In genomic region chr20:641516-641913, GRCh38 we compare ENCODE assay signal across 16 cellular contexts. TPM values are rescaled to one million over a fixed set of nuclear protein-coding genes. Genes with fewer than 3 reads are reported as not detected.
DNase-seq lines count a peak whose midpoint lies in the region; ATAC-seq, FAIRE-seq and TF ChIP-seq lines count a peak whose summit lies in the region.
"Had no signal": no experiment of that assay in that cellular context is flagged by ENCODE, and none has a peak within 500 bp of the region (broad histone marks: within the 10 kb centered on the region; RNA-seq: fewer than 3 reads in every experiment).

No MANE protein-coding gene starts in this region.

- POLR2A ChIA-PET in A549 (lab: Yijun Ruan, JAX): no interaction called here

- TF ChIP-seq EP300 in A549 (IDR thresholded peaks at IDR 0.05): no peak

- no peaks in the 10 kb centered on the region for H3K9me3 ChIP-seq in A549
- H3K9me3 ChIP-seq: uterus had no signal

- H3K4me1 Mint-ChIP-seq in activated T-helper 1 cell treated with anti-CD3 and anti-CD28 coated beads, Interleukin-12 subunit alpha, Interleukin-12 subunit beta, Interleukin-2, Interleukin-4 antibody, amounts not matched to agents 30 ng/mL and 10 ng/mL and 1 ng/mL, durations not matched to agents 14 hours and 24 hours and 36 hours (ENCODE audit: low read depth): peaks cover 6% of the 10 kb centered on the region

- CTCF ChIA-PET in A549 (lab: Yijun Ruan, JAX): interaction anchor here (0.7 to 2.6 kb wide), 8 partner anchors 10 to 287 kb away, joined by 3 to 23 read pairs (median 3); no protein-coding TSS in a partner anchor

- no peaks in the 10 kb centered on the region for H3K9me3 Mint-ChIP-seq in activated T-helper 1 cell treated with anti-CD3 and anti-CD28 coated beads, Interleukin-12 subunit alpha, Interleukin-12 subunit beta, Interleukin-2, Interleukin-4 antibody, amounts not matched to agents 30 ng/mL and 10 ng/mL and 1 ng/mL, durations not matched to agents 14 hours and 24 hours and 36 hours

- peak overlapping the region; percentile 45 for H3K4me2 ChIP-seq in A549

- ATAC-seq in A549 (peak; percentile 30 to 45), GM19035 (IDR thresholded peaks at IDR 0.05; ENCODE audit: unreplicated experiment) (no peak), GM21390 (IDR thresholded peaks at IDR 0.05; ENCODE audit: unreplicated experiment) (no peak), HG03175 (IDR thresholded peaks at IDR 0.05; ENCODE audit: unreplicated experiment) (no peak)

- H3K27me3 Mint-ChIP-seq in activated T-helper 1 cell treated with anti-CD3 and anti-CD28 coated beads, Interleukin-12 subunit alpha, Interleukin-12 subunit beta, Interleukin-2, Interleukin-4 antibody, amounts not matched to agents 30 ng/mL and 10 ng/mL and 1 ng/mL, durations not matched to agents 14 hours and 24 hours and 36 hours (ENCODE audit: insufficient read depth): peaks cover 22% of the 10 kb centered on the region

- intact Hi-C loops in activated T-helper 1 cell treated with anti-CD3 and anti-CD28 coated beads, Interleukin-12 subunit alpha, Interleukin-12 subunit beta, Interleukin-2, Interleukin-4 antibody, amounts not matched to agents 30 ng/mL and 10 ng/mL and 1 ng/mL, durations not matched to agents 14 hours and 24 hours and 36 hours (cut with micrococcal nuclease): no loop called here

- TF ChIP-seq RAD21 in A549 (conservative IDR thresholded peaks at IDR 0.05 in 1 of 2, IDR thresholded peaks at IDR 0.05 in 1 of 2): no peak

- no peak overlapping the region for H3K4me3 Mint-ChIP-seq in activated T-helper 1 cell treated with anti-CD3 and anti-CD28 coated beads, Interleukin-12 subunit alpha, Interleukin-12 subunit beta, Interleukin-2, Interleukin-4 antibody, amounts not matched to agents 30 ng/mL and 10 ng/mL and 1 ng/mL, durations not matched to agents 14 hours and 24 hours and 36 hours

- no peaks in the 10 kb centered on the region for H3K36me3 Mint-ChIP-seq in activated T-helper 1 cell treated with anti-CD3 and anti-CD28 coated beads, Interleukin-12 subunit alpha, Interleukin-12 subunit beta, Interleukin-2, Interleukin-4 antibody, amounts not matched to agents 30 ng/mL and 10 ng/mL and 1 ng/mL, durations not matched to agents 14 hours and 24 hours and 36 hours (ENCODE audit: low read depth)

- no peak overlapping the region for H3K27ac Mint-ChIP-seq in activated T-helper 1 cell treated with anti-CD3 and anti-CD28 coated beads, Interleukin-12 subunit alpha, Interleukin-12 subunit beta, Interleukin-2, Interleukin-4 antibody, amounts not matched to agents 30 ng/mL and 10 ng/mL and 1 ng/mL, durations not matched to agents 14 hours and 24 hours and 36 hours

- WGBS in A549 (ENCODE audit: missing lambda C conversion rate): 10% methylated on average over 10 of the region's 14 CpGs

- no peak for TF ChIP-seq CTCF in A549 (IDR thresholded peaks at IDR 0.05)

- no peak overlapping the region for H3K4me3 ChIP-seq in A549

- H3K4me1 ChIP-seq in A549: peaks cover 13% of the 10 kb centered on the region
- H3K4me1 ChIP-seq: uterus had no signal

- H3K27ac ChIP-seq in A549: peak overlapping the region in 1 of 2 experiments; percentile 50; a peak in 2 of 6 replicates
- H3K27ac ChIP-seq: C4-2B had no signal

- no peak for FAIRE-seq in A549 (lab: Jason Lieb, UNC)
- FAIRE-seq: endothelial cell of umbilical vein had no signal

- TF ChIP-seq POLR2A in A549 (IDR thresholded peaks at IDR 0.05; ENCODE audit: low read length): no peak

- peak; percentile 63 to 86 for DNase-seq in A549 (ENCODE audit: low read depth in 1 of 2, low spot score in 1 of 2)
- peak; percentile 28 for DNase-seq in DMS53 treated with DMSO at 0.1 percent for 48 hours (lab: John Stamatoyannopoulos, UW; ENCODE audit: unreplicated experiment)
- DNase-seq in OCI-M1 (lab: John Stamatoyannopoulos, UW): peak; percentile 62
- peak; percentile 61 for DNase-seq in iPS-NIHi7 (ENCODE audit: extremely low spot score)
- no peak for DNase-seq in activated T-helper 1 cell treated with anti-CD3 and anti-CD28 coated beads, Interleukin-12 subunit alpha, Interleukin-12 subunit beta, Interleukin-2, Interleukin-4 antibody, amounts not matched to agents 30 ng/mL and 10 ng/mL and 1 ng/mL, durations not matched to agents 14 hours and 24 hours and 36 hours (ENCODE audit: low spot score)
- DNase-seq: activated T-cell treated with anti-CD3 and anti-CD28 coated beads, Interleukin-2, amount 50 U/mL, for 48 hours; hypothalamus; KG1; NCI-H345; uterus had no signal

TF ChIP-seq in A549, 52 proteins besides CTCF, POLR2A, EP300 and RAD21:
- TF ChIP-seq EHMT2 (IDR thresholded peaks at IDR 0.05; ENCODE audit: low read depth) (no peak), FOSL2 (IDR thresholded peaks at IDR 0.05) (no peak), FOSL2 (CRISPR knock-in tag; IDR thresholded peaks at IDR 0.05) (no peak), MAZ (IDR thresholded peaks at IDR 0.05; ENCODE audit: borderline replicate concordance, low read depth, low read length) (no peak), ZNF302 (CRISPR knock-in tag; IDR thresholded peaks at IDR 0.05) (no peak), ZFP36 (IDR thresholded peaks at IDR 0.05; ENCODE audit: borderline replicate concordance, partially characterized antibody) (no peak), RARB (CRISPR knock-in tag; IDR thresholded peaks at IDR 0.05) (no peak), ESRRA (IDR thresholded peaks at IDR 0.05; ENCODE audit: borderline replicate concordance, low read length) (no peak), KDM1A (IDR thresholded peaks at IDR 0.05; ENCODE audit: low read depth) (no peak), POLR2AphosphoS2 (conservative IDR thresholded peaks at IDR 0.05; ENCODE audit: low read length) (no peak)
TF ChIP-seq in A549: peak in this region for 0.

RNA-seq across cellular contexts. Expression of gene SRXN1, which starts 11.5 kb away (rescaled TPM):
- polyA plus RNA-seq in A549 (2011; rRNA removed) (262 and 302 TPM in 2 replicates), A549 (2017; fragmentation: RNase III; extraction: RNeasy Plus Mini Kit Qiagen cat#74134 plus additional on column Dnase treatment) (170 to 213 TPM (median 183 TPM) in 3 replicates)
- 197 and 269 TPM in 2 replicates for polyA plus RNA-seq in A549 (2012; cell fraction: cytosol; rRNA removed)
- polyA plus RNA-seq in A549 (2012; cell fraction: nucleus; rRNA removed): 111 and 130 TPM in 2 replicates
- polyA minus RNA-seq in A549 (2011; rRNA and poly(A)+ RNA removed): 187 and 193 TPM in 2 replicates
- 28.8 and 30.2 TPM in 2 replicates for total RNA-seq in activated T-helper 1 cell treated with anti-CD3 and anti-CD28 coated beads, Interleukin-12 subunit alpha, Interleukin-12 subunit beta, Interleukin-2, Interleukin-4 antibody, amounts not matched to agents 30 ng/mL and 10 ng/mL and 1 ng/mL, durations not matched to agents 14 hours and 24 hours and 36 hours

RNA-seq across cellular contexts. Expression of gene TCF15, which starts 31.4 kb away (rescaled TPM):
- not detected in 2 replicates for polyA plus RNA-seq in A549 (2011; rRNA removed)
- polyA plus RNA-seq in A549 (2012; cell fraction: cytosol; rRNA removed): not detected in 2 replicates
- not detected in 2 replicates for polyA plus RNA-seq in A549 (2012; cell fraction: nucleus; rRNA removed)
- polyA plus RNA-seq in A549 (2017; fragmentation: RNase III; extraction: RNeasy Plus Mini Kit Qiagen cat#74134 plus additional on column Dnase treatment): not detected in 3 replicates
- not detected in 2 replicates for polyA minus RNA-seq in A549 (2011; rRNA and poly(A)+ RNA removed)
- 0.13 TPM in 1 of 2 replicates, not detected in the other for total RNA-seq in activated T-helper 1 cell treated with anti-CD3 and anti-CD28 coated beads, Interleukin-12 subunit alpha, Interleukin-12 subunit beta, Interleukin-2, Interleukin-4 antibody, amounts not matched to agents 30 ng/mL and 10 ng/mL and 1 ng/mL, durations not matched to agents 14 hours and 24 hours and 36 hours
- total RNA-seq: mononuclear cell had no signal

RNA-seq across cellular contexts. Expression of gene SCRT2, which starts 34.1 kb away (rescaled TPM):
- polyA plus RNA-seq in A549 (2011; rRNA removed) (not detected in 2 replicates), A549 (2017; fragmentation: RNase III; extraction: RNeasy Plus Mini Kit Qiagen cat#74134 plus additional on column Dnase treatment) (not detected in 3 replicates)
- polyA plus RNA-seq in A549 (2012; cell fraction: cytosol; rRNA removed): 0.01 TPM in 1 of 2 replicates, not detected in the other
- 0.02 TPM in 1 of 2 replicates, not detected in the other for polyA plus RNA-seq in A549 (2012; cell fraction: nucleus; rRNA removed)
- not detected in 2 replicates for polyA minus RNA-seq in A549 (2011; rRNA and poly(A)+ RNA removed)
- not detected in 2 replicates for total RNA-seq in activated T-helper 1 cell treated with anti-CD3 and anti-CD28 coated beads, Interleukin-12 subunit alpha, Interleukin-12 subunit beta, Interleukin-2, Interleukin-4 antibody, amounts not matched to agents 30 ng/mL and 10 ng/mL and 1 ng/mL, durations not matched to agents 14 hours and 24 hours and 36 hours
- total RNA-seq: endothelial cell of umbilical vein, mononuclear cell, uterus had no signal
- polyA plus RNA-seq: endothelial cell of umbilical vein had no signal

Comparison
In these comparisons a context has a peak if more than half of its experiments do, and no peak if none do; other contexts are left out.
1. ATAC-seq: peak in A549 (2 of 2); none in GM19035 (single experiment), GM21390 (single experiment) and HG03175 (single experiment).